ENCODE assay signal across 11 cellular contexts in genomic region chr6:25945175-25945574, GRCh38. TPM values are rescaled to one million over a fixed set of nuclear protein-coding genes. Genes with fewer than 3 reads are reported as not detected.
DNase-seq lines count a peak whose midpoint lies in the region; ATAC-seq, FAIRE-seq and TF ChIP-seq lines count a peak whose summit lies in the region.
"Had no signal": no experiment of that assay in that cellular context is flagged by ENCODE, and none has a peak within 500 bp of the region (broad histone marks: within the 10 kb centered on the region; RNA-seq: fewer than 3 reads in every experiment).

No MANE protein-coding gene starts in this region.

- ATAC-seq in GM18508 (IDR thresholded peaks at IDR 0.05; ENCODE audit: insufficient read depth, unreplicated experiment) (peak; percentile 84), GM19452 (IDR thresholded peaks at IDR 0.05; ENCODE audit: unreplicated experiment) (peak; percentile 97), HG03025 (IDR thresholded peaks at IDR 0.05; ENCODE audit: low FRiP score, unreplicated experiment) (peak; percentile 77)

- CTCF ChIA-PET in activated CD4-positive, alpha-beta memory T cell treated with anti-CD3 and anti-CD28 coated beads, Interleukin-2, amount 10 ng/mL, durations not matched to agents 7 days and 5 days (lab: Charles Lee): interaction anchor here (1.5 kb wide), 1 partner anchor 225 kb away, joined by 9 read pairs; no protein-coding TSS in a partner anchor

- FAIRE-seq in frontal cortex (lab: Jason Lieb, UNC): no peak
- FAIRE-seq in RCC 7860 (lab: Jason Lieb, UNC): no peak
- FAIRE-seq: small intestine had no signal

- H3K27me3 Mint-ChIP-seq in activated CD4-positive, alpha-beta memory T cell treated with anti-CD3 and anti-CD28 coated beads, Interleukin-2, amount 10 ng/mL, durations not matched to agents 7 days and 5 days: no peaks in the 10 kb centered on the region
- H3K27me3 Mint-ChIP-seq in mesothelial cell of epicardium (ENCODE audit: low read depth): no peaks in the 10 kb centered on the region

- H3K27ac Mint-ChIP-seq in activated CD4-positive, alpha-beta memory T cell treated with anti-CD3 and anti-CD28 coated beads, Interleukin-2, amount 10 ng/mL, durations not matched to agents 7 days and 5 days: no peak overlapping the region
- H3K27ac Mint-ChIP-seq in mesothelial cell of epicardium: no peak overlapping the region

- POLR2A ChIA-PET in activated CD4-positive, alpha-beta memory T cell treated with anti-CD3 and anti-CD28 coated beads, Interleukin-2, amount 10 ng/mL, durations not matched to agents 7 days and 5 days (lab: Charles Lee): interaction anchor here (0.6 to 1.1 kb wide), 2 partner anchors 17 kb away, joined by 4 to 7 read pairs; partner anchors contain the start of gene TRIM38

- H3K36me3 Mint-ChIP-seq in activated CD4-positive, alpha-beta memory T cell treated with anti-CD3 and anti-CD28 coated beads, Interleukin-2, amount 10 ng/mL, durations not matched to agents 7 days and 5 days (ENCODE audit: low read depth): no peaks in the 10 kb centered on the region
- H3K36me3 Mint-ChIP-seq in mesothelial cell of epicardium: no peaks in the 10 kb centered on the region

- H3K4me1 Mint-ChIP-seq in activated CD4-positive, alpha-beta memory T cell treated with anti-CD3 and anti-CD28 coated beads, Interleukin-2, amount 10 ng/mL, durations not matched to agents 7 days and 5 days: peaks cover 27% of the 10 kb centered on the region
- H3K4me1 Mint-ChIP-seq in mesothelial cell of epicardium: no peaks in the 10 kb centered on the region

- peak; percentile 36 for DNase-seq in activated CD4-positive, alpha-beta memory T cell treated with anti-CD3 and anti-CD28 coated beads, Interleukin-2, amount 10 ng/mL, durations not matched to agents 7 days and 5 days
- DNase-seq in mesothelial cell of epicardium (ENCODE audit: low spot score in 2 of 2, unreplicated experiment in 2 of 2) (no peak), frontal cortex (ENCODE audit: low spot score in 2 of 2) (no peak), NCI-H1092 (lab: John Stamatoyannopoulos, UW) (no peak), RCC 7860 (ENCODE audit: low spot score) (no peak)
- DNase-seq: NCI-H82, stomach had no signal

- TF ChIP-seq CTCF in mesothelial cell of epicardium (IDR thresholded peaks at IDR 0.05; ENCODE audit: unreplicated experiment): no peak

- no peak overlapping the region for H3K4me3 Mint-ChIP-seq in activated CD4-positive, alpha-beta memory T cell treated with anti-CD3 and anti-CD28 coated beads, Interleukin-2, amount 10 ng/mL, durations not matched to agents 7 days and 5 days
- no peak overlapping the region for H3K4me3 Mint-ChIP-seq in mesothelial cell of epicardium

- H3K9me3 Mint-ChIP-seq in activated CD4-positive, alpha-beta memory T cell treated with anti-CD3 and anti-CD28 coated beads, Interleukin-2, amount 10 ng/mL, durations not matched to agents 7 days and 5 days: peaks cover 6% of the 10 kb centered on the region
- H3K9me3 Mint-ChIP-seq in mesothelial cell of epicardium: peaks cover 15% of the 10 kb centered on the region

RNA-seq across cellular contexts. Expression of gene SLC17A2, which starts 14.7 kb away (rescaled TPM):
- total RNA-seq in activated CD4-positive, alpha-beta memory T cell treated with anti-CD3 and anti-CD28 coated beads, Interleukin-2, amount 10 ng/mL, durations not matched to agents 7 days and 5 days: not detected
- total RNA-seq in mesothelial cell of epicardium (not detected in 3 replicates), frontal cortex (not detected)
- total RNA-seq: stomach had no signal

RNA-seq across cellular contexts. Expression of gene TRIM38, which starts 17.4 kb away (rescaled TPM):
- total RNA-seq in activated CD4-positive, alpha-beta memory T cell treated with anti-CD3 and anti-CD28 coated beads, Interleukin-2, amount 10 ng/mL, durations not matched to agents 7 days and 5 days: 10 to 100 TPM; 32.6 to 33.5 TPM
- total RNA-seq in mesothelial cell of epicardium (15.8 to 17.1 TPM (median 15.9 TPM) in 3 replicates), frontal cortex (0.41 TPM)

Comparison
In these comparisons a context has a peak if more than half of its experiments do, and no peak if none do; other contexts are left out.
1. RNA of gene TRIM38, which starts 17.4 kb away (total RNA-seq): 32.6 to 33.5 TPM in activated CD4-positive, alpha-beta memory T cell treated with anti-CD3 and anti-CD28 coated beads, Interleukin-2, amount 10 ng/mL, durations not matched to agents 7 days and 5 days and 15.8 to 17.1 TPM in mesothelial cell of epicardium; 0.41 TPM in frontal cortex (single experiment); every median in the first group is over 10 times any median in the second.
2. Peak in every context shown above with its lines, with median percentiles within 50 percentile points of each other: ATAC-seq.